18 cellular contexts compared by ENCODE assay signal in genomic region chr16:85239239-85239638, GRCh38.
"Had no signal": no experiment of that assay in that cellular context is flagged by ENCODE, and none has a peak within 500 bp of the region (broad histone marks: within the 10 kb centered on the region; RNA-seq: fewer than 3 reads in every experiment).

No MANE protein-coding gene starts in this region.

- H3K27ac Mint-ChIP-seq: activated CD4-positive, alpha-beta memory T cell treated with anti-CD3 and anti-CD28 coated beads, Interleukin-2, amount 10 ng/mL, durations not matched to agents 7 days and 5 days; activated CD4-positive, alpha-beta T cell treated with anti-CD3 and anti-CD28 coated beads, Interleukin-2, amount 10 ng/mL, durations not matched to agents 24 days and 14 days; activated naive CD4-positive, alpha-beta T cell treated with anti-CD3 and anti-CD28 coated beads, Interleukin-2, amount 10 ng/mL, durations not matched to agents 7 days and 5 days; activated naive CD8-positive, alpha-beta T cell treated with anti-CD3 and anti-CD28 coated beads, Interleukin-2, amount 50 U/mL, for 24 hours; activated T-cell treated with anti-CD3 and anti-CD28 coated beads, Interleukin-2, amount 50 U/mL, for 72 hours; mesothelial cell of epicardium; neural progenitor cell had no signal

- DNase-seq: activated CD4-positive, alpha-beta memory T cell treated with anti-CD3 and anti-CD28 coated beads, Interleukin-2, amount 10 ng/mL, durations not matched to agents 7 days and 5 days; activated CD4-positive, alpha-beta T cell treated with anti-CD3 and anti-CD28 coated beads, Interleukin-2, amount 10 ng/mL, durations not matched to agents 24 days and 14 days; activated effector memory CD4-positive, alpha-beta T cell treated with Interleukin-2 at 50 U/mL for 16 hours; activated naive CD4-positive, alpha-beta T cell treated with anti-CD3 and anti-CD28 coated beads, Interleukin-2, amount 10 ng/mL, durations not matched to agents 7 days and 5 days; activated naive CD8-positive, alpha-beta T cell treated with anti-CD3 and anti-CD28 coated beads, Interleukin-2, amount 50 U/mL, for 24 hours; activated T-cell treated with anti-CD3 and anti-CD28 coated beads, Interleukin-2, amount 50 U/mL, for 72 hours; aorta; foreskin melanocyte; kidney; naive thymus-derived CD8-positive, alpha-beta T cell; retina; stimulated activated CD4-positive, alpha-beta T cell treated with anti-CD3 and anti-CD28 coated beads, Interleukin-4, amount 100 ng/mL, for 4 hours; stimulated activated naive CD8-positive, alpha-beta T cell treated with anti-CD3 and anti-CD28 coated beads, Interleukin-15, Interleukin-2, amounts not matched to agents 100 U/mL and 50 U/mL, for 24 hours had no signal

- H3K4me3 ChIP-seq: lung, neural progenitor cell had no signal

- FAIRE-seq: kidney had no signal

- H3K36me3 Mint-ChIP-seq: activated naive CD4-positive, alpha-beta T cell treated with anti-CD3 and anti-CD28 coated beads, Interleukin-2, amount 10 ng/mL, durations not matched to agents 7 days and 5 days; brain; naive thymus-derived CD8-positive, alpha-beta T cell; neural progenitor cell had no signal

- H3K36me3 ChIP-seq: neural progenitor cell had no signal

- H3K4me1 Mint-ChIP-seq: activated CD4-positive, alpha-beta memory T cell treated with anti-CD3 and anti-CD28 coated beads, Interleukin-2, amount 10 ng/mL, durations not matched to agents 7 days and 5 days; activated naive CD8-positive, alpha-beta T cell treated with anti-CD3 and anti-CD28 coated beads, Interleukin-2, amount 50 U/mL, for 24 hours had no signal

- H3K27ac ChIP-seq: neural progenitor cell had no signal

- H3K9ac ChIP-seq: neural progenitor cell had no signal

- ATAC-seq: activated CD4-positive, CD25-positive, alpha-beta regulatory T cell treated with anti-CD3 and anti-CD28 coated beads, Interleukin-2, amount 50 U/mL, for 24 hours; activated naive CD8-positive, alpha-beta T cell treated with anti-CD3 and anti-CD28 coated beads, Interleukin-2, amount 50 U/mL, for 24 hours; activated T-cell treated with anti-CD3 and anti-CD28 coated beads, Interleukin-2, amount 50 U/mL, for 72 hours; naive thymus-derived CD8-positive, alpha-beta T cell; stimulated activated naive CD8-positive, alpha-beta T cell treated with anti-CD3 and anti-CD28 coated beads, Interleukin-15, Interleukin-2, amounts not matched to agents 100 U/mL and 50 U/mL, for 24 hours had no signal

- H3K4me3 Mint-ChIP-seq: activated CD4-positive, alpha-beta memory T cell treated with anti-CD3 and anti-CD28 coated beads, Interleukin-2, amount 10 ng/mL, durations not matched to agents 7 days and 5 days; activated CD4-positive, alpha-beta T cell treated with anti-CD3 and anti-CD28 coated beads, Interleukin-2, amount 10 ng/mL, durations not matched to agents 24 days and 14 days; activated naive CD4-positive, alpha-beta T cell treated with anti-CD3 and anti-CD28 coated beads, Interleukin-2, amount 10 ng/mL, durations not matched to agents 7 days and 5 days; activated naive CD8-positive, alpha-beta T cell treated with anti-CD3 and anti-CD28 coated beads, Interleukin-2, amount 50 U/mL, for 24 hours; activated T-cell treated with anti-CD3 and anti-CD28 coated beads, Interleukin-2, amount 50 U/mL, for 72 hours; mesothelial cell of epicardium; naive thymus-derived CD8-positive, alpha-beta T cell; neural progenitor cell had no signal

- H3K27me3 ChIP-seq: neural progenitor cell had no signal

- H3K9me3 Mint-ChIP-seq: activated CD4-positive, alpha-beta memory T cell treated with anti-CD3 and anti-CD28 coated beads, Interleukin-2, amount 10 ng/mL, durations not matched to agents 7 days and 5 days; activated CD4-positive, alpha-beta T cell treated with anti-CD3 and anti-CD28 coated beads, Interleukin-2, amount 10 ng/mL, durations not matched to agents 24 days and 14 days; activated naive CD4-positive, alpha-beta T cell treated with anti-CD3 and anti-CD28 coated beads, Interleukin-2, amount 10 ng/mL, durations not matched to agents 7 days and 5 days; activated naive CD8-positive, alpha-beta T cell treated with anti-CD3 and anti-CD28 coated beads, Interleukin-2, amount 50 U/mL, for 24 hours; activated T-cell treated with anti-CD3 and anti-CD28 coated beads, Interleukin-2, amount 50 U/mL, for 72 hours; brain; mesothelial cell of epicardium; naive thymus-derived CD8-positive, alpha-beta T cell; neural progenitor cell had no signal

- H2AFZ ChIP-seq: neural progenitor cell had no signal
